In genomic region chr7:25656581-25657026, GRCh38 we compare ENCODE assay signal across 16 cellular contexts.
DNase-seq lines count a peak whose midpoint lies in the region; ATAC-seq and TF ChIP-seq lines count a peak whose summit lies in the region.
"Had no signal": no experiment of that assay in that cellular context is flagged by ENCODE, and none has a peak within 500 bp of the region (broad histone marks: within the 10 kb centered on the region; RNA-seq: fewer than 3 reads in every experiment).

No MANE protein-coding gene starts in this region.

- no peaks in the 10 kb centered on the region for H3K36me3 ChIP-seq in SK-N-MC (ENCODE audit: insufficient read depth, low read length)
- H3K36me3 ChIP-seq: spleen, thyroid gland had no signal

- TF ChIP-seq CTCF in type B pancreatic cell (conservative IDR thresholded peaks at IDR 0.05) = no peak

- H3K36me3 Mint-ChIP-seq in type B pancreatic cell = no peaks in the 10 kb centered on the region

- H3K27ac Mint-ChIP-seq in type B pancreatic cell = no peak overlapping the region
- H3K27ac Mint-ChIP-seq: activated T-helper 2 cell treated with anti-CD3 and anti-CD28 coated beads, Interferon-gamma antibody, Interleukin-2, Interleukin-4, amounts not matched to agents 10 μg/mL and 5 μg/mL and 100 μg/mL, durations not matched to agents 14 hours and 24 hours and 36 hours; T-helper 1 cell treated with Interleukin-12 subunit alpha and Interleukin-12 subunit beta and Interleukin-4 antibody, amounts not matched to agents 30 μg/mL and 1 μg/mL, for 36 hours had no signal

- intact Hi-C loops in left cardiac atrium (cut with DNase I) = no loop called here

- ATAC-seq in left cardiac atrium = peak; percentile 22 to 73

- no peak overlapping the region for H3K9ac ChIP-seq in SK-N-MC (ENCODE audit: insufficient read length)
- H3K9ac ChIP-seq: KMS-11 had no signal

- H3K4me3 Mint-ChIP-seq in type B pancreatic cell = peak overlapping the region; percentile 5
- H3K4me3 Mint-ChIP-seq: T-helper 1 cell treated with Interleukin-12 subunit alpha and Interleukin-12 subunit beta and Interleukin-4 antibody, amounts not matched to agents 30 μg/mL and 1 μg/mL, for 36 hours had no signal

- peak; percentile 42 for DNase-seq in DMS153 (lab: John Stamatoyannopoulos, UW)
- DNase-seq in DMS153 treated with DMSO at 0.1 percent for 48 hours (lab: John Stamatoyannopoulos, UW; ENCODE audit: unreplicated experiment) = no peak
- DNase-seq in SK-N-MC (ENCODE audit: low read depth, low spot score) = peak; percentile 93
- no peak for DNase-seq in left cardiac atrium
- DNase-seq in type B pancreatic cell (ENCODE audit: extremely low spot score, unreplicated experiment) = no peak
- DNase-seq in stimulated activated CD4-positive, alpha-beta T cell treated with anti-CD3 and anti-CD28 coated beads, Interleukin-15, amount 100 ng/mL, for 24 hours = no peak
- no peak for DNase-seq in activated CD8-positive, alpha-beta memory T cell treated with anti-CD3 and anti-CD28 coated beads for 24 hours
- no peak for DNase-seq in HK-2 (ENCODE audit: unreplicated experiment)
- DNase-seq: 8988T; activated CD4-positive, alpha-beta T cell treated with anti-CD3 and anti-CD28 coated beads for 48 hours; NCI-H2029; spleen; thyroid gland had no signal

- H3K27ac ChIP-seq in SK-N-MC = peak overlapping the region; percentile 48; the same call in 1 of the 2 replicates
- H3K27ac ChIP-seq: KMS-11, thyroid gland had no signal

- H3K9me3 Mint-ChIP-seq in type B pancreatic cell = no peaks in the 10 kb centered on the region
- H3K9me3 Mint-ChIP-seq: activated T-helper 2 cell treated with anti-CD3 and anti-CD28 coated beads, Interferon-gamma antibody, Interleukin-2, Interleukin-4, amounts not matched to agents 10 μg/mL and 5 μg/mL and 100 μg/mL, durations not matched to agents 14 hours and 24 hours and 36 hours; T-helper 1 cell treated with Interleukin-12 subunit alpha and Interleukin-12 subunit beta and Interleukin-4 antibody, amounts not matched to agents 30 μg/mL and 1 μg/mL, for 36 hours had no signal

- H3K4me1 Mint-ChIP-seq in type B pancreatic cell (ENCODE audit: unreplicated experiment) = peaks cover 57% of the 10 kb centered on the region

- peaks cover 19% of the 10 kb centered on the region for H3K27me3 Mint-ChIP-seq in type B pancreatic cell

- H3K9me3 ChIP-seq in SK-N-MC (ENCODE audit: low read depth, low read length) = no peaks in the 10 kb centered on the region
- H3K9me3 ChIP-seq: spleen, thyroid gland had no signal

- peak overlapping the region; percentile 70 for H3K4me3 ChIP-seq in SK-N-MC
- H3K4me3 ChIP-seq: spleen, thyroid gland had no signal

Comparison
In these comparisons a context has a peak if more than half of its experiments do, and no peak if none do; other contexts are left out.
1. DNase-seq: peak in DMS153 (single experiment) and SK-N-MC (single experiment); none in DMS153 treated with DMSO at 0.1 percent for 48 hours (single experiment), left cardiac atrium (single experiment), type B pancreatic cell (single experiment), stimulated activated CD4-positive, alpha-beta T cell treated with anti-CD3 and anti-CD28 coated beads, Interleukin-15, amount 100 ng/mL, for 24 hours (single experiment), activated CD8-positive, alpha-beta memory T cell treated with anti-CD3 and anti-CD28 coated beads for 24 hours (single experiment) and HK-2 (single experiment).